In the genomic region with DNA sequence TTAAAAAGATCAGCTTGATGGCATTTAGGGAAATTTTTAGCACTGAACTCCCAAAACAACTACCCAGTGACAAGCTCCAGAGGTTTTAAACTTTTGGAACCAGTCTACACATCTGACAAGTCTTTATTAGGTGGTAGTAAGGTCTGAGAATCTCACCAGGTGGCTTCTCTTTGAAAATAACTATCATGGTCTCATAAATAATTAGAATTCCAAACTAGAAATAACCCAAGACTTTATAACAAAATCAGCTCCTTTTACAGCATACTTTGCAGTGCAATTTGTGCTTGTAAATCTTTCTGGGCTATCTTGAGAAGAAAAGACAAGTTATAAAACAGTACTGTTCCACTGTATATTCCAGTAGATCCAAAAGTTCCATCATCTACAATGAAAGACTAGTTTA, we compare ENCODE assay signal across 10 cellular contexts.
DNase-seq lines count a peak whose midpoint lies in the region; ATAC-seq, FAIRE-seq and TF ChIP-seq lines count a peak whose summit lies in the region.
"Had no signal": no experiment of that assay in that cellular context is flagged by ENCODE, and none has a peak within 500 bp of the region (broad histone marks: within the 10 kb centered on the region; RNA-seq: fewer than 3 reads in every experiment).

No MANE protein-coding gene starts in this region.

- H3K4me3 ChIP-seq in A549 = peak overlapping the region; percentile 51; the same call in 1 of the 3 replicates
- H3K4me3 ChIP-seq in mucosa of rectum (ENCODE audit: low read length in 2 of 2) = peak overlapping the region; percentile 92 to 98

- no peaks in the 10 kb centered on the region for H3K27me3 ChIP-seq in mucosa of rectum (ENCODE audit: control insufficient read depth in 2 of 2, insufficient read depth in 2 of 2, low read length in 2 of 2)

- TF ChIP-seq EP300 in A549 (IDR thresholded peaks at IDR 0.05) = no peak

- H3K4me1 ChIP-seq in A549 = 0 out of 3 replicates have a peak, but pooled peaks cover 3% of the 10 kb centered on the region
- peaks cover 0 to 6% of the 10 kb centered on the region in 2 donors for H3K4me1 ChIP-seq in mucosa of rectum (ENCODE audit: control insufficient read depth in 2 of 2, insufficient read depth in 2 of 2, low read length in 2 of 2)

- CTCF ChIA-PET in A549 (lab: Yijun Ruan, JAX) = no interaction called here
- CTCF ChIA-PET in HEK293T (lab: Yijun Ruan, JAX) = no interaction called here

- H3K36me3 ChIP-seq in mucosa of rectum (ENCODE audit: control insufficient read depth in 2 of 2, insufficient read depth in 2 of 2, low read length in 2 of 2) = peaks cover 3 to 8% of the 10 kb centered on the region in 2 donors

- peak overlapping the region; percentile 99 for H3K27ac Mint-ChIP-seq in activated naive CD8-positive, alpha-beta T cell treated with anti-CD3 and anti-CD28 coated beads for 36 hours

- H3K4me3 Mint-ChIP-seq in activated naive CD8-positive, alpha-beta T cell treated with anti-CD3 and anti-CD28 coated beads for 36 hours = peak overlapping the region; percentile 93

- H3K4me2 ChIP-seq in A549 = peak overlapping the region; percentile 77

- peak overlapping the region; percentile 72 to 92 for H3K9ac ChIP-seq in mucosa of rectum (ENCODE audit: low read depth in 1 of 2, low read length in 2 of 2)

- ATAC-seq in A549 (no peak), GM21526 (IDR thresholded peaks at IDR 0.05; ENCODE audit: low FRiP score, unreplicated experiment) (no peak), GM19035 (IDR thresholded peaks at IDR 0.05; ENCODE audit: unreplicated experiment) (no peak)

- H3K27me3 Mint-ChIP-seq in activated naive CD8-positive, alpha-beta T cell treated with anti-CD3 and anti-CD28 coated beads for 36 hours = peaks cover 4% of the 10 kb centered on the region

- H3K27ac ChIP-seq in A549 (no peak overlapping the region), mucosa of rectum (ENCODE audit: low read depth in 2 of 2, low read length in 2 of 2) (no peak overlapping the region)

- H3K9me3 ChIP-seq in A549 = no peaks in the 10 kb centered on the region
- H3K9me3 ChIP-seq in mucosa of rectum (ENCODE audit: control insufficient read depth in 2 of 2, low read length in 2 of 2) = no peaks in the 10 kb centered on the region

- peaks cover 14% of the 10 kb centered on the region for H3K36me3 Mint-ChIP-seq in activated naive CD8-positive, alpha-beta T cell treated with anti-CD3 and anti-CD28 coated beads for 36 hours

- no peaks in the 10 kb centered on the region for H3K9me3 Mint-ChIP-seq in activated naive CD8-positive, alpha-beta T cell treated with anti-CD3 and anti-CD28 coated beads for 36 hours

- no peak for FAIRE-seq in A549 (lab: Jason Lieb, UNC)

- no peak for TF ChIP-seq RAD21 in A549 (conservative IDR thresholded peaks at IDR 0.05 in 1 of 2, IDR thresholded peaks at IDR 0.05 in 1 of 2)

- TF ChIP-seq CTCF in A549 (IDR thresholded peaks at IDR 0.05) = no peak

- DNase-seq in A549 (ENCODE audit: low read depth in 1 of 2, low spot score in 1 of 2) = no peak
- DNase-seq in HEK293T (ENCODE audit: extremely low spot score) = no peak
- DNase-seq in activated naive CD8-positive, alpha-beta T cell treated with anti-CD3 and anti-CD28 coated beads for 36 hours = no peak
- no peak for DNase-seq in stimulated activated naive CD4-positive, alpha-beta T cell (lab: John Stamatoyannopoulos, UW)
- DNase-seq in AG08395 (ENCODE audit: low spot score) = no peak
- DNase-seq: cortex of kidney, DMS79 had no signal

- POLR2A ChIA-PET in A549 (lab: Yijun Ruan, JAX) = no interaction called here
- POLR2A ChIA-PET in HEK293T (lab: Yijun Ruan, JAX) = interaction anchor here (0.6 to 1.7 kb wide), 2 partner anchors 10 to 62 kb away, joined by 3 to 6 read pairs; no protein-coding TSS in a partner anchor

- no peak for TF ChIP-seq POLR2A in A549 (IDR thresholded peaks at IDR 0.05; ENCODE audit: low read length)

- H3K4me1 Mint-ChIP-seq in activated naive CD8-positive, alpha-beta T cell treated with anti-CD3 and anti-CD28 coated beads for 36 hours = peaks cover 12% of the 10 kb centered on the region

TF ChIP-seq in A549, 52 proteins besides CTCF, POLR2A, EP300 and RAD21:
- TF ChIP-seq RNF2 (IDR thresholded peaks at IDR 0.05; ENCODE audit: borderline replicate concordance, low read depth) (no peak), BHLHE40 (IDR thresholded peaks at IDR 0.05; ENCODE audit: low read depth, low read length) (no peak), RARB (CRISPR knock-in tag; IDR thresholded peaks at IDR 0.05) (no peak), RCOR1 (IDR thresholded peaks at IDR 0.05; ENCODE audit: low read depth, low read length) (no peak)
- TF ChIP-seq, protein P1, sequence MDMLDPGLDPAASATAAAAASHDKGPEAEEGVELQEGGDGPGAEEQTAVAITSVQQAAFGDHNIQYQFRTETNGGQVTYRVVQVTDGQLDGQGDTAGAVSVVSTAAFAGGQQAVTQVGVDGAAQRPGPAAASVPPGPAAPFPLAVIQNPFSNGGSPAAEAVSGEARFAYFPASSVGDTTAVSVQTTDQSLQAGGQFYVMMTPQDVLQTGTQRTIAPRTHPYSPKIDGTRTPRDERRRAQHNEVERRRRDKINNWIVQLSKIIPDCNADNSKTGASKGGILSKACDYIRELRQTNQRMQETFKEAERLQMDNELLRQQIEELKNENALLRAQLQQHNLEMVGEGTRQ (IDR thresholded peaks at IDR 0.05) = no peak

TF ChIP-seq in HEK293T, 16 proteins besides CTCF, POLR2A, EP300 and RAD21:
- TF ChIP-seq CTBP1 (IDR thresholded peaks at IDR 0.05; ENCODE audit: borderline replicate concordance) = no peak
- TF ChIP-seq, protein P2, sequence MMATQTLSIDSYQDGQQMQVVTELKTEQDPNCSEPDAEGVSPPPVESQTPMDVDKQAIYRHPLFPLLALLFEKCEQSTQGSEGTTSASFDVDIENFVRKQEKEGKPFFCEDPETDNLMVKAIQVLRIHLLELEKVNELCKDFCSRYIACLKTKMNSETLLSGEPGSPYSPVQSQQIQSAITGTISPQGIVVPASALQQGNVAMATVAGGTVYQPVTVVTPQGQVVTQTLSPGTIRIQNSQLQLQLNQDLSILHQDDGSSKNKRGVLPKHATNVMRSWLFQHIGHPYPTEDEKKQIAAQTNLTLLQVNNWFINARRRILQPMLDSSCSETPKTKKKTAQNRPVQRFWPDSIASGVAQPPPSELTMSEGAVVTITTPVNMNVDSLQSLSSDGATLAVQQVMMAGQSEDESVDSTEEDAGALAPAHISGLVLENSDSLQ (IDR thresholded peaks at IDR 0.05) = peak; percentile 63
- TF ChIP-seq FOXM1 (IDR thresholded peaks at IDR 0.05; ENCODE audit: borderline replicate concordance) = no peak
- no peak for TF ChIP-seq SUZ12 (IDR thresholded peaks at IDR 0.05)
- TF ChIP-seq FOXA1 (IDR thresholded peaks at IDR 0.05) = no peak
